Comparison of ENCODE assay signal across 2 cellular contexts in the genomic region with DNA sequence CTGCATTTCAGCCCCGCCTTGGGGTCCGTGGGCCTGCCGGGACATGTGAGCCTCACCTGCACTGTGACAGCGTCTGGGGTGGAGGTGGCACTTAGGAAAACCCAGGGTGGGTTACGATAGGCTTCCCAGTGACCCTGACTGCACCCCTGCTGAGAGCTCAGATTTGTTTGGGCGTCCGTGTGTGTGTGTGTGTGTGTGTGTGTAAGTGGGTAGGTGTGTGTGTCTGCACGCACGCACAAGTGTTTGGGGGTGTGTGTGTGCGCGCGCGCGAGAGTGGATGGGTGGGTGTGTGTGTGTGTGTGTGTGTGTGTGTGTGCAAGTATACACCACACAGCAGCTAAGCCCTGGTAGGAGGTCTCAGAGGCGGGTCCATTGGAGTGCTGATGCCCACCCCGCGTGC.
TF ChIP-seq lines count a peak whose summit lies in the region.

No MANE protein-coding gene starts in this region.

TF ChIP-seq in SK-N-SH, 30 proteins besides CTCF, POLR2A, EP300 and RAD21:
- TF ChIP-seq SMC3 (IDR thresholded peaks at IDR 0.05; ENCODE audit: low read depth, low read length) (no peak), EZH2phosphoT487 (IDR thresholded peaks at IDR 0.05; ENCODE audit: borderline replicate concordance, low read depth) (no peak), POLR2AphosphoS5 (IDR thresholded peaks at IDR 0.05; ENCODE audit: low read depth, low read length) (no peak), NRF1 (IDR thresholded peaks at IDR 0.05; ENCODE audit: low read depth, low read length) (no peak), PBX3 (IDR thresholded peaks at IDR 0.05) (no peak), RFX5 (IDR thresholded peaks at IDR 0.05; ENCODE audit: low read length) (no peak), CHD2 (IDR thresholded peaks at IDR 0.05; ENCODE audit: low read length, partially characterized antibody) (no peak), MAX (IDR thresholded peaks at IDR 0.05; ENCODE audit: low read depth) (no peak), ELF1 (IDR thresholded peaks at IDR 0.05) (no peak), TCF12 (IDR thresholded peaks at IDR 0.05) (no peak), MEF2A (IDR thresholded peaks at IDR 0.05; ENCODE audit: borderline replicate concordance, low read depth) (no peak), GATA2 (CRISPR knock-in tag; IDR thresholded peaks at IDR 0.05) (no peak), YY1 (IDR thresholded peaks at IDR 0.05; ENCODE audit: low read depth) (no peak)
- TF ChIP-seq, protein P1, sequence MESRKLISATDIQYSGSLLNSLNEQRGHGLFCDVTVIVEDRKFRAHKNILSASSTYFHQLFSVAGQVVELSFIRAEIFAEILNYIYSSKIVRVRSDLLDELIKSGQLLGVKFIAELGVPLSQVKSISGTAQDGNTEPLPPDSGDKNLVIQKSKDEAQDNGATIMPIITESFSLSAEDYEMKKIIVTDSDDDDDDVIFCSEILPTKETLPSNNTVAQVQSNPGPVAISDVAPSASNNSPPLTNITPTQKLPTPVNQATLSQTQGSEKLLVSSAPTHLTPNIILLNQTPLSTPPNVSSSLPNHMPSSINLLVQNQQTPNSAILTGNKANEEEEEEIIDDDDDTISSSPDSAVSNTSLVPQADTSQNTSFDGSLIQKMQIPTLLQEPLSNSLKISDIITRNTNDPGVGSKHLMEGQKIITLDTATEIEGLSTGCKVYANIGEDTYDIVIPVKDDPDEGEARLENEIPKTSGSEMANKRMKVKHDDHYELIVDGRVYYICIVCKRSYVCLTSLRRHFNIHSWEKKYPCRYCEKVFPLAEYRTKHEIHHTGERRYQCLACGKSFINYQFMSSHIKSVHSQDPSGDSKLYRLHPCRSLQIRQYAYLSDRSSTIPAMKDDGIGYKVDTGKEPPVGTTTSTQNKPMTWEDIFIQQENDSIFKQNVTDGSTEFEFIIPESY (IDR thresholded peaks at IDR 0.05; ENCODE audit: borderline replicate concordance, low read depth), result no peak
- TF ChIP-seq, protein P2, sequence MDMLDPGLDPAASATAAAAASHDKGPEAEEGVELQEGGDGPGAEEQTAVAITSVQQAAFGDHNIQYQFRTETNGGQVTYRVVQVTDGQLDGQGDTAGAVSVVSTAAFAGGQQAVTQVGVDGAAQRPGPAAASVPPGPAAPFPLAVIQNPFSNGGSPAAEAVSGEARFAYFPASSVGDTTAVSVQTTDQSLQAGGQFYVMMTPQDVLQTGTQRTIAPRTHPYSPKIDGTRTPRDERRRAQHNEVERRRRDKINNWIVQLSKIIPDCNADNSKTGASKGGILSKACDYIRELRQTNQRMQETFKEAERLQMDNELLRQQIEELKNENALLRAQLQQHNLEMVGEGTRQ (IDR thresholded peaks at IDR 0.05; ENCODE audit: borderline replicate concordance, low read depth, low read length), result no peak
- TF ChIP-seq, protein P3, sequence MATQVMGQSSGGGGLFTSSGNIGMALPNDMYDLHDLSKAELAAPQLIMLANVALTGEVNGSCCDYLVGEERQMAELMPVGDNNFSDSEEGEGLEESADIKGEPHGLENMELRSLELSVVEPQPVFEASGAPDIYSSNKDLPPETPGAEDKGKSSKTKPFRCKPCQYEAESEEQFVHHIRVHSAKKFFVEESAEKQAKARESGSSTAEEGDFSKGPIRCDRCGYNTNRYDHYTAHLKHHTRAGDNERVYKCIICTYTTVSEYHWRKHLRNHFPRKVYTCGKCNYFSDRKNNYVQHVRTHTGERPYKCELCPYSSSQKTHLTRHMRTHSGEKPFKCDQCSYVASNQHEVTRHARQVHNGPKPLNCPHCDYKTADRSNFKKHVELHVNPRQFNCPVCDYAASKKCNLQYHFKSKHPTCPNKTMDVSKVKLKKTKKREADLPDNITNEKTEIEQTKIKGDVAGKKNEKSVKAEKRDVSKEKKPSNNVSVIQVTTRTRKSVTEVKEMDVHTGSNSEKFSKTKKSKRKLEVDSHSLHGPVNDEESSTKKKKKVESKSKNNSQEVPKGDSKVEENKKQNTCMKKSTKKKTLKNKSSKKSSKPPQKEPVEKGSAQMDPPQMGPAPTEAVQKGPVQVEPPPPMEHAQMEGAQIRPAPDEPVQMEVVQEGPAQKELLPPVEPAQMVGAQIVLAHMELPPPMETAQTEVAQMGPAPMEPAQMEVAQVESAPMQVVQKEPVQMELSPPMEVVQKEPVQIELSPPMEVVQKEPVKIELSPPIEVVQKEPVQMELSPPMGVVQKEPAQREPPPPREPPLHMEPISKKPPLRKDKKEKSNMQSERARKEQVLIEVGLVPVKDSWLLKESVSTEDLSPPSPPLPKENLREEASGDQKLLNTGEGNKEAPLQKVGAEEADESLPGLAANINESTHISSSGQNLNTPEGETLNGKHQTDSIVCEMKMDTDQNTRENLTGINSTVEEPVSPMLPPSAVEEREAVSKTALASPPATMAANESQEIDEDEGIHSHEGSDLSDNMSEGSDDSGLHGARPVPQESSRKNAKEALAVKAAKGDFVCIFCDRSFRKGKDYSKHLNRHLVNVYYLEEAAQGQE (IDR thresholded peaks at IDR 0.05; ENCODE audit: low read depth, low read length), result no peak

TF ChIP-seq in SK-N-SH treated with all-trans-retinoic acid at 6 μM for 48 hours, 23 proteins besides CTCF, POLR2A, EP300 and RAD21:
- TF ChIP-seq ESRRG (CRISPR knock-in tag; IDR thresholded peaks at IDR 0.05) (no peak), PATZ1 (CRISPR knock-in tag; IDR thresholded peaks at IDR 0.05; ENCODE audit: borderline replicate concordance) (no peak), ISL1 (CRISPR knock-in tag; IDR thresholded peaks at IDR 0.05) (no peak), POU6F1 (CRISPR knock-in tag; IDR thresholded peaks at IDR 0.05; ENCODE audit: borderline replicate concordance, low read depth) (no peak), ARNTL (CRISPR knock-in tag; IDR thresholded peaks at IDR 0.05; ENCODE audit: borderline replicate concordance, low read depth) (no peak), TOX (CRISPR knock-in tag; IDR thresholded peaks at IDR 0.05; ENCODE audit: borderline replicate concordance) (no peak), BACH2 (CRISPR knock-in tag; IDR thresholded peaks at IDR 0.05; ENCODE audit: borderline replicate concordance) (no peak), PPARA (CRISPR knock-in tag; IDR thresholded peaks at IDR 0.05; ENCODE audit: borderline replicate concordance) (no peak), ZFP30 (CRISPR knock-in tag; IDR thresholded peaks at IDR 0.05) (no peak), ZFP3 (CRISPR knock-in tag; IDR thresholded peaks at IDR 0.05) (no peak), OSR1 (CRISPR knock-in tag; IDR thresholded peaks at IDR 0.05) (no peak), GLIS3 (CRISPR knock-in tag; IDR thresholded peaks at IDR 0.05) (no peak), ZNF70 (CRISPR knock-in tag; IDR thresholded peaks at IDR 0.05) (no peak), TCF4 (CRISPR knock-in tag; IDR thresholded peaks at IDR 0.05; ENCODE audit: borderline replicate concordance) (no peak), CSDC2 (CRISPR knock-in tag; IDR thresholded peaks at IDR 0.05) (no peak), ZNF565 (CRISPR knock-in tag; conservative IDR thresholded peaks at IDR 0.05; ENCODE audit: low read depth) (no peak), SNAI2 (CRISPR knock-in tag; IDR thresholded peaks at IDR 0.05) (no peak)
- TF ChIP-seq, protein P4, sequence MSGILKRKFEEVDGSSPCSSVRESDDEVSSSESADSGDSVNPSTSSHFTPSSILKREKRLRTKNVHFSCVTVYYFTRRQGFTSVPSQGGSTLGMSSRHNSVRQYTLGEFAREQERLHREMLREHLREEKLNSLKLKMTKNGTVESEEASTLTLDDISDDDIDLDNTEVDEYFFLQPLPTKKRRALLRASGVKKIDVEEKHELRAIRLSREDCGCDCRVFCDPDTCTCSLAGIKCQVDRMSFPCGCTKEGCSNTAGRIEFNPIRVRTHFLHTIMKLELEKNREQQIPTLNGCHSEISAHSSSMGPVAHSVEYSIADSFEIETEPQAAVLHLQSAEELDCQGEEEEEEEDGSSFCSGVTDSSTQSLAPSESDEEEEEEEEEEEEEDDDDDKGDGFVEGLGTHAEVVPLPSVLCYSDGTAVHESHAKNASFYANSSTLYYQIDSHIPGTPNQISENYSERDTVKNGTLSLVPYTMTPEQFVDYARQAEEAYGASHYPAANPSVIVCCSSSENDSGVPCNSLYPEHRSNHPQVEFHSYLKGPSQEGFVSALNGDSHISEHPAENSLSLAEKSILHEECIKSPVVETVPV (CRISPR knock-in tag; IDR thresholded peaks at IDR 0.05), result no peak
- TF ChIP-seq, protein P5, sequence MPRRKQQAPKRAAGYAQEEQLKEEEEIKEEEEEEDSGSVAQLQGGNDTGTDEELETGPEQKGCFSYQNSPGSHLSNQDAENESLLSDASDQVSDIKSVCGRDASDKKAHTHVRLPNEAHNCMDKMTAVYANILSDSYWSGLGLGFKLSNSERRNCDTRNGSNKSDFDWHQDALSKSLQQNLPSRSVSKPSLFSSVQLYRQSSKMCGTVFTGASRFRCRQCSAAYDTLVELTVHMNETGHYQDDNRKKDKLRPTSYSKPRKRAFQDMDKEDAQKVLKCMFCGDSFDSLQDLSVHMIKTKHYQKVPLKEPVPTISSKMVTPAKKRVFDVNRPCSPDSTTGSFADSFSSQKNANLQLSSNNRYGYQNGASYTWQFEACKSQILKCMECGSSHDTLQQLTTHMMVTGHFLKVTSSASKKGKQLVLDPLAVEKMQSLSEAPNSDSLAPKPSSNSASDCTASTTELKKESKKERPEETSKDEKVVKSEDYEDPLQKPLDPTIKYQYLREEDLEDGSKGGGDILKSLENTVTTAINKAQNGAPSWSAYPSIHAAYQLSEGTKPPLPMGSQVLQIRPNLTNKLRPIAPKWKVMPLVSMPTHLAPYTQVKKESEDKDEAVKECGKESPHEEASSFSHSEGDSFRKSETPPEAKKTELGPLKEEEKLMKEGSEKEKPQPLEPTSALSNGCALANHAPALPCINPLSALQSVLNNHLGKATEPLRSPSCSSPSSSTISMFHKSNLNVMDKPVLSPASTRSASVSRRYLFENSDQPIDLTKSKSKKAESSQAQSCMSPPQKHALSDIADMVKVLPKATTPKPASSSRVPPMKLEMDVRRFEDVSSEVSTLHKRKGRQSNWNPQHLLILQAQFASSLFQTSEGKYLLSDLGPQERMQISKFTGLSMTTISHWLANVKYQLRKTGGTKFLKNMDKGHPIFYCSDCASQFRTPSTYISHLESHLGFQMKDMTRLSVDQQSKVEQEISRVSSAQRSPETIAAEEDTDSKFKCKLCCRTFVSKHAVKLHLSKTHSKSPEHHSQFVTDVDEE (CRISPR knock-in tag; IDR thresholded peaks at IDR 0.05), result no peak
- TF ChIP-seq, protein P6, sequence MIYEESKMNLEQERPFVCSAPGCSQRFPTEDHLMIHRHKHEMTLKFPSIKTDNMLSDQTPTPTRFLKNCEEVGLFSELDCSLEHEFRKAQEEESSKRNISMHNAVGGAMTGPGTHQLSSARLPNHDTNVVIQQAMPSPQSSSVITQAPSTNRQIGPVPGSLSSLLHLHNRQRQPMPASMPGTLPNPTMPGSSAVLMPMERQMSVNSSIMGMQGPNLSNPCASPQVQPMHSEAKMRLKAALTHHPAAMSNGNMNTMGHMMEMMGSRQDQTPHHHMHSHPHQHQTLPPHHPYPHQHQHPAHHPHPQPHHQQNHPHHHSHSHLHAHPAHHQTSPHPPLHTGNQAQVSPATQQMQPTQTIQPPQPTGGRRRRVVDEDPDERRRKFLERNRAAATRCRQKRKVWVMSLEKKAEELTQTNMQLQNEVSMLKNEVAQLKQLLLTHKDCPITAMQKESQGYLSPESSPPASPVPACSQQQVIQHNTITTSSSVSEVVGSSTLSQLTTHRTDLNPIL (CRISPR knock-in tag; IDR thresholded peaks at IDR 0.05; ENCODE audit: low read depth), result no peak
TF ChIP-seq in SK-N-SH treated with all-trans-retinoic acid at 6 μM for 48 hours: peak in this region for 0.
